ENCODE assay signal across 1 cellular context in the genomic region with DNA sequence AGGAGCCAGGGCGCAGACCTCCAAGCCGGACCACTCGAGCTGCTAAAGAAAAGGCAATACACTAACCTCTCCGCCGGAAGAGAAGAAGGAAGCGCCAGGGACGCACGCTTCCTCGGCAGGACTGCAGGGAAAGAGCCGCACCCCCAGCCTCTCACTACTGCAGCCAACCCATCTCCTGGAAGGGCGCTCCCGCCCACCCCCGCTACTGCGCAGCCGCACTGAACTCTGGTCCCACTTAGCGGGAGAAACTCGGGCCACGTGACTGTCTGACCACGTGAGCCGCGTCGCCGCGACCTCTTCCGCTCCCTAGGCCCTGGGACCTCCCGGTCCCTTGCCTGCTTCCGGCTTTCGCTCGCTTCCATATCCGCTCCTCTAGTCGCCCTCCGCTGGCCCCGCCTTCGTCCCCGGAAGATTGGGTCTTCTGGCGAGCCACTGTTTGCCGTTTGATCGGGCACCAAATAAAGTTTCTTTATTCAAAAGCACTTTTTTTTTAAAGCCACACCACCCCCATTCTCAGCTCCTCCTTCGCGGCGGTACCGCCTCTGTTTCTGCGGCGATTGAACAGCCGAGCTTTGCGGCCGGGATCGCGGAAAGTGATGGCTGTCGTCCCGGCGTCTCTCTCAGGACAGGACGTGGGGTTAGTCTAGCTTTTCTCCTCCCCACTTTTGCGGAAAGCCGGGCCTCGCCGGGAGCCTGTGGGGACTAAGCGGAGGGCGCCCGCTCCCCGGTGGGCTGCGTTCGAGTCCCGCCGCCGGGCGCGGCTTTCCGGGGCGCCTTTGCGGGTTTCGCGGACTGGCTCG.
TF ChIP-seq lines count a peak whose summit lies in the region.

RMND1 (minus strand) TSS at position 177 of the 800 bp plus-strand sequence. CDS start 6,315 bp downstream, outside the sequence.

TF ChIP-seq in H1, 55 proteins besides CTCF, POLR2A, EP300 and RAD21 (continues in another document):
- TF ChIP-seq EGR1 (IDR thresholded peaks at IDR 0.05; ENCODE audit: borderline replicate concordance, low read depth, low read length): peak; percentile 93
- peak; percentile 100 for TF ChIP-seq USF2 (IDR thresholded peaks at IDR 0.05; ENCODE audit: low read length)
- TF ChIP-seq POLR2AphosphoS5 (IDR thresholded peaks at IDR 0.05; ENCODE audit: low read depth, low read length): peak; percentile 87
- TF ChIP-seq BCL11A (IDR thresholded peaks at IDR 0.05; ENCODE audit: low read depth in 2 of 2, low read length in 2 of 2): no peak
- 0 out of 2 replicates have a peak, but pooled peaks have one; percentile 6 for TF ChIP-seq KDM1A (IDR thresholded peaks at IDR 0.05; ENCODE audit: borderline replicate concordance, low read length)
- no peak for TF ChIP-seq CHD1 (IDR thresholded peaks at IDR 0.05; ENCODE audit: low read depth, low read length)
- peak; percentile 91 for TF ChIP-seq GTF2F1 (IDR thresholded peaks at IDR 0.05; ENCODE audit: borderline replicate concordance, low read depth, low read length)
- peak; percentile 80; the same call in 1 of the 2 replicates for TF ChIP-seq GABPA (IDR thresholded peaks at IDR 0.05; ENCODE audit: borderline replicate concordance, insufficient read depth, low read length)
- TF ChIP-seq PHF8 (conservative IDR thresholded peaks at IDR 0.05; ENCODE audit: low read depth, low read length): peak; percentile 89
- TF ChIP-seq SIRT6 (IDR thresholded peaks at IDR 0.05; ENCODE audit: low read length): no peak
- no peak for TF ChIP-seq JUN (IDR thresholded peaks at IDR 0.05; ENCODE audit: low read depth, low read length)
- TF ChIP-seq, protein P1, sequence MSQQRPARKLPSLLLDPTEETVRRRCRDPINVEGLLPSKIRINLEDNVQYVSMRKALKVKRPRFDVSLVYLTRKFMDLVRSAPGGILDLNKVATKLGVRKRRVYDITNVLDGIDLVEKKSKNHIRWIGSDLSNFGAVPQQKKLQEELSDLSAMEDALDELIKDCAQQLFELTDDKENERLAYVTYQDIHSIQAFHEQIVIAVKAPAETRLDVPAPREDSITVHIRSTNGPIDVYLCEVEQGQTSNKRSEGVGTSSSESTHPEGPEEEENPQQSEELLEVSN (IDR thresholded peaks at IDR 0.05): peak; percentile 98
- TF ChIP-seq SAP30 (IDR thresholded peaks at IDR 0.05; ENCODE audit: insufficient read depth, insufficient replicate concordance, low read length): peak; percentile 48
- peak; percentile 18; the same call in 1 of the 2 replicates for TF ChIP-seq TEAD4 (IDR thresholded peaks at IDR 0.05; ENCODE audit: low read depth, low read length)
- TF ChIP-seq SIN3A (conservative IDR thresholded peaks at IDR 0.05 in 1 of 2, IDR thresholded peaks at IDR 0.05 in 1 of 2; ENCODE audit: low read depth in 1 of 2, low read length in 2 of 2): peak; percentile 25 to 64; a peak in 1 of 4 replicates
- TF ChIP-seq TBP (IDR thresholded peaks at IDR 0.05; ENCODE audit: low read depth, low read length): peak; percentile 73
- TF ChIP-seq RFX5 (IDR thresholded peaks at IDR 0.05; ENCODE audit: borderline replicate concordance, low read depth, low read length): no peak
- TF ChIP-seq JUND (IDR thresholded peaks at IDR 0.05; ENCODE audit: low read length): 0 out of 2 replicates have a peak, but pooled peaks have one; percentile 22
- TF ChIP-seq, protein P2, sequence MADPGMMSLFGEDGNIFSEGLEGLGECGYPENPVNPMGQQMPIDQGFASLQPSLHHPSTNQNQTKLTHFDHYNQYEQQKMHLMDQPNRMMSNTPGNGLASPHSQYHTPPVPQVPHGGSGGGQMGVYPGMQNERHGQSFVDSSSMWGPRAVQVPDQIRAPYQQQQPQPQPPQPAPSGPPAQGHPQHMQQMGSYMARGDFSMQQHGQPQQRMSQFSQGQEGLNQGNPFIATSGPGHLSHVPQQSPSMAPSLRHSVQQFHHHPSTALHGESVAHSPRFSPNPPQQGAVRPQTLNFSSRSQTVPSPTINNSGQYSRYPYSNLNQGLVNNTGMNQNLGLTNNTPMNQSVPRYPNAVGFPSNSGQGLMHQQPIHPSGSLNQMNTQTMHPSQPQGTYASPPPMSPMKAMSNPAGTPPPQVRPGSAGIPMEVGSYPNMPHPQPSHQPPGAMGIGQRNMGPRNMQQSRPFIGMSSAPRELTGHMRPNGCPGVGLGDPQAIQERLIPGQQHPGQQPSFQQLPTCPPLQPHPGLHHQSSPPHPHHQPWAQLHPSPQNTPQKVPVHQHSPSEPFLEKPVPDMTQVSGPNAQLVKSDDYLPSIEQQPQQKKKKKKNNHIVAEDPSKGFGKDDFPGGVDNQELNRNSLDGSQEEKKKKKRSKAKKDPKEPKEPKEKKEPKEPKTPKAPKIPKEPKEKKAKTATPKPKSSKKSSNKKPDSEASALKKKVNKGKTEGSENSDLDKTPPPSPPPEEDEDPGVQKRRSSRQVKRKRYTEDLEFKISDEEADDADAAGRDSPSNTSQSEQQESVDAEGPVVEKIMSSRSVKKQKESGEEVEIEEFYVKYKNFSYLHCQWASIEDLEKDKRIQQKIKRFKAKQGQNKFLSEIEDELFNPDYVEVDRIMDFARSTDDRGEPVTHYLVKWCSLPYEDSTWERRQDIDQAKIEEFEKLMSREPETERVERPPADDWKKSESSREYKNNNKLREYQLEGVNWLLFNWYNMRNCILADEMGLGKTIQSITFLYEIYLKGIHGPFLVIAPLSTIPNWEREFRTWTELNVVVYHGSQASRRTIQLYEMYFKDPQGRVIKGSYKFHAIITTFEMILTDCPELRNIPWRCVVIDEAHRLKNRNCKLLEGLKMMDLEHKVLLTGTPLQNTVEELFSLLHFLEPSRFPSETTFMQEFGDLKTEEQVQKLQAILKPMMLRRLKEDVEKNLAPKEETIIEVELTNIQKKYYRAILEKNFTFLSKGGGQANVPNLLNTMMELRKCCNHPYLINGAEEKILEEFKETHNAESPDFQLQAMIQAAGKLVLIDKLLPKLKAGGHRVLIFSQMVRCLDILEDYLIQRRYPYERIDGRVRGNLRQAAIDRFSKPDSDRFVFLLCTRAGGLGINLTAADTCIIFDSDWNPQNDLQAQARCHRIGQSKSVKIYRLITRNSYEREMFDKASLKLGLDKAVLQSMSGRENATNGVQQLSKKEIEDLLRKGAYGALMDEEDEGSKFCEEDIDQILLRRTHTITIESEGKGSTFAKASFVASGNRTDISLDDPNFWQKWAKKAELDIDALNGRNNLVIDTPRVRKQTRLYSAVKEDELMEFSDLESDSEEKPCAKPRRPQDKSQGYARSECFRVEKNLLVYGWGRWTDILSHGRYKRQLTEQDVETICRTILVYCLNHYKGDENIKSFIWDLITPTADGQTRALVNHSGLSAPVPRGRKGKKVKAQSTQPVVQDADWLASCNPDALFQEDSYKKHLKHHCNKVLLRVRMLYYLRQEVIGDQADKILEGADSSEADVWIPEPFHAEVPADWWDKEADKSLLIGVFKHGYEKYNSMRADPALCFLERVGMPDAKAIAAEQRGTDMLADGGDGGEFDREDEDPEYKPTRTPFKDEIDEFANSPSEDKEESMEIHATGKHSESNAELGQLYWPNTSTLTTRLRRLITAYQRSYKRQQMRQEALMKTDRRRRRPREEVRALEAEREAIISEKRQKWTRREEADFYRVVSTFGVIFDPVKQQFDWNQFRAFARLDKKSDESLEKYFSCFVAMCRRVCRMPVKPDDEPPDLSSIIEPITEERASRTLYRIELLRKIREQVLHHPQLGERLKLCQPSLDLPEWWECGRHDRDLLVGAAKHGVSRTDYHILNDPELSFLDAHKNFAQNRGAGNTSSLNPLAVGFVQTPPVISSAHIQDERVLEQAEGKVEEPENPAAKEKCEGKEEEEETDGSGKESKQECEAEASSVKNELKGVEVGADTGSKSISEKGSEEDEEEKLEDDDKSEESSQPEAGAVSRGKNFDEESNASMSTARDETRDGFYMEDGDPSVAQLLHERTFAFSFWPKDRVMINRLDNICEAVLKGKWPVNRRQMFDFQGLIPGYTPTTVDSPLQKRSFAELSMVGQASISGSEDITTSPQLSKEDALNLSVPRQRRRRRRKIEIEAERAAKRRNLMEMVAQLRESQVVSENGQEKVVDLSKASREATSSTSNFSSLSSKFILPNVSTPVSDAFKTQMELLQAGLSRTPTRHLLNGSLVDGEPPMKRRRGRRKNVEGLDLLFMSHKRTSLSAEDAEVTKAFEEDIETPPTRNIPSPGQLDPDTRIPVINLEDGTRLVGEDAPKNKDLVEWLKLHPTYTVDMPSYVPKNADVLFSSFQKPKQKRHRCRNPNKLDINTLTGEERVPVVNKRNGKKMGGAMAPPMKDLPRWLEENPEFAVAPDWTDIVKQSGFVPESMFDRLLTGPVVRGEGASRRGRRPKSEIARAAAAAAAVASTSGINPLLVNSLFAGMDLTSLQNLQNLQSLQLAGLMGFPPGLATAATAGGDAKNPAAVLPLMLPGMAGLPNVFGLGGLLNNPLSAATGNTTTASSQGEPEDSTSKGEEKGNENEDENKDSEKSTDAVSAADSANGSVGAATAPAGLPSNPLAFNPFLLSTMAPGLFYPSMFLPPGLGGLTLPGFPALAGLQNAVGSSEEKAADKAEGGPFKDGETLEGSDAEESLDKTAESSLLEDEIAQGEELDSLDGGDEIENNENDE (IDR thresholded peaks at IDR 0.05; ENCODE audit: insufficient replicate concordance, low read length): no peak
- no peak for TF ChIP-seq ZNF274 (IDR thresholded peaks at IDR 0.05; ENCODE audit: borderline replicate concordance, extremely low read depth, low read length)
- TF ChIP-seq, protein P3, sequence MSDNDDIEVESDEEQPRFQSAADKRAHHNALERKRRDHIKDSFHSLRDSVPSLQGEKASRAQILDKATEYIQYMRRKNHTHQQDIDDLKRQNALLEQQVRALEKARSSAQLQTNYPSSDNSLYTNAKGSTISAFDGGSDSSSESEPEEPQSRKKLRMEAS (IDR thresholded peaks at IDR 0.05): peak; percentile 98
- no peak for TF ChIP-seq POU5F1 (IDR thresholded peaks at IDR 0.05; ENCODE audit: low read depth, low read length)
- peak; percentile 41; the same call in 1 of the 2 replicates for TF ChIP-seq KDM5A (IDR thresholded peaks at IDR 0.05; ENCODE audit: low read length)
- TF ChIP-seq TAF1 (IDR thresholded peaks at IDR 0.05; ENCODE audit: low read depth, low read length): peak; percentile 91
- TF ChIP-seq CTBP2 (IDR thresholded peaks at IDR 0.05; ENCODE audit: borderline replicate concordance, insufficient read depth, insufficient read length, low read length): no peak
- TF ChIP-seq ASH2L (IDR thresholded peaks at IDR 0.05; ENCODE audit: low read length): peak; percentile 100
- peak; percentile 68 for TF ChIP-seq NANOG (IDR thresholded peaks at IDR 0.05; ENCODE audit: insufficient read depth, low read depth, low read length, poor library complexity, severe bottlenecking)
- no peak for TF ChIP-seq FOSL1 (IDR thresholded peaks at IDR 0.05; ENCODE audit: insufficient read depth, low read depth, low read length)
- no peak for TF ChIP-seq EZH2 (IDR thresholded peaks at IDR 0.05; ENCODE audit: low read depth, low read length, severe bottlenecking)
- 0 out of 2 replicates have a peak, but pooled peaks have one; percentile 52 for TF ChIP-seq RXRA (IDR thresholded peaks at IDR 0.05; ENCODE audit: insufficient read depth, low read depth, low read length)
- TF ChIP-seq CEBPB (IDR thresholded peaks at IDR 0.05; ENCODE audit: low read depth, low read length): no peak
- no peak for TF ChIP-seq ATF2 (IDR thresholded peaks at IDR 0.05; ENCODE audit: low read length)
- TF ChIP-seq BRCA1 (IDR thresholded peaks at IDR 0.05; ENCODE audit: low read depth, low read length): no peak
- TF ChIP-seq NRF1 (IDR thresholded peaks at IDR 0.05; ENCODE audit: low read depth, low read length): peak; percentile 62
- 0 out of 2 replicates have a peak, but pooled peaks have one; percentile 28 for TF ChIP-seq SRF (IDR thresholded peaks at IDR 0.05; ENCODE audit: low read depth, low read length)
- TF ChIP-seq CHD2 (IDR thresholded peaks at IDR 0.05; ENCODE audit: low read length): peak; percentile 5; the same call in 1 of the 2 replicates
- TF ChIP-seq HDAC6 (IDR thresholded peaks at IDR 0.05; ENCODE audit: low read depth, low read length): no peak
- TF ChIP-seq CREB1 (IDR thresholded peaks at IDR 0.05): peak; percentile 61
- no peak for TF ChIP-seq SUZ12 (IDR thresholded peaks at IDR 0.05; ENCODE audit: low read length)
- no peak for TF ChIP-seq SP2 (IDR thresholded peaks at IDR 0.05; ENCODE audit: low read length)
- no peak for TF ChIP-seq CBX5 (IDR thresholded peaks at IDR 0.05; ENCODE audit: low read depth, low read length)
- no peak for TF ChIP-seq RNF2 (IDR thresholded peaks at IDR 0.05; ENCODE audit: borderline replicate concordance, low read depth, low read length, missing control alignments, poor library complexity, severe bottlenecking)
- TF ChIP-seq KDM4A (IDR thresholded peaks at IDR 0.05; ENCODE audit: low read depth, low read length, severe bottlenecking): peak; percentile 40
- TF ChIP-seq ATF3 (IDR thresholded peaks at IDR 0.05; ENCODE audit: insufficient read depth, low read depth, low read length): peak; percentile 98
- TF ChIP-seq YY1 (IDR thresholded peaks at IDR 0.05; ENCODE audit: low read depth, low read length): peak; percentile 56
- peak; percentile 24; the same call in 1 of the 2 replicates for TF ChIP-seq SIX5 (IDR thresholded peaks at IDR 0.05; ENCODE audit: low read depth, low read length)
- peak; percentile 88 for TF ChIP-seq TAF7 (optimal IDR thresholded peaks at IDR 0.05; ENCODE audit: borderline replicate concordance, low read depth, low read length)
- TF ChIP-seq RBBP5 (IDR thresholded peaks at IDR 0.05; ENCODE audit: borderline replicate concordance, low read depth, low read length): peak; percentile 98; the same call in 1 of the 2 replicates
- TF ChIP-seq SP1 (IDR thresholded peaks at IDR 0.05; ENCODE audit: low read depth, low read length): peak; percentile 87
- TF ChIP-seq HDAC2 (IDR thresholded peaks at IDR 0.05; ENCODE audit: borderline replicate concordance in 1 of 2, low read depth in 2 of 2, low read length in 2 of 2): peak; percentile 28 to 35; a peak in 1 of 4 replicates
- TF ChIP-seq SP4 (IDR thresholded peaks at IDR 0.05; ENCODE audit: low read length): peak; percentile 98
- TF ChIP-seq MAFK (IDR thresholded peaks at IDR 0.05; ENCODE audit: low read depth, low read length): no peak
- TF ChIP-seq CBX8 (IDR thresholded peaks at IDR 0.05; ENCODE audit: borderline replicate concordance, low read depth, low read length): no peak
